Comparison of ENCODE assay signal across 8 cellular contexts in genomic region chr2:46010925-46011490, GRCh38.
DNase-seq lines count a peak whose midpoint lies in the region; ATAC-seq, FAIRE-seq and TF ChIP-seq lines count a peak whose summit lies in the region.

No MANE protein-coding gene starts in this region.

- no peak overlapping the region for H3K27ac ChIP-seq in K562 (ENCODE audit: extremely low read depth, low read depth, low read length)
- peak overlapping the region in 3 of 4 donors; percentile 2 to 67 (median 62) for H3K27ac ChIP-seq in upper lobe of left lung

- no peak for TF ChIP-seq POLR2A in K562 (conservative IDR thresholded peaks at IDR 0.05)
- no peak for TF ChIP-seq POLR2A in upper lobe of left lung (IDR thresholded peaks at IDR 0.05)

- TF ChIP-seq CTCF in GM10266 (IDR thresholded peaks at IDR 0.05; ENCODE audit: control insufficient read depth, insufficient read depth, low read depth, missing control alignments) (peak; percentile 61), K562 (IDR thresholded peaks at IDR 0.05 in 2 of 3, conservative IDR thresholded peaks at IDR 0.05 in 1 of 3; ENCODE audit: insufficient read depth in 2 of 3, low read depth in 1 of 3, low read length in 3 of 3) (peak in 2 of 3 experiments; percentile 23 to 81; a peak in 4 of 6 replicates), upper lobe of left lung (IDR thresholded peaks at IDR 0.05) (peak; percentile 44 to 66 (median 52))

- H3K9me3 ChIP-seq in K562 (replicated peaks; ENCODE audit: control insufficient read depth, insufficient read depth, low read depth, low read length) (no peaks in the 10 kb centered on the region), upper lobe of left lung (no peaks in the 10 kb centered on the region)

- H3K79me2 ChIP-seq in K562 (ENCODE audit: control insufficient read depth, insufficient read depth, low read length): no peaks in the 10 kb centered on the region

- TF ChIP-seq RAD21 in K562 (CRISPR knock-in tag; conservative IDR thresholded peaks at IDR 0.05 in 1 of 2, IDR thresholded peaks at IDR 0.05 in 1 of 2): peak; percentile 81 to 88

- no peaks in the 10 kb centered on the region for H3K4me1 ChIP-seq in K562 (replicated peaks in 1 of 2; ENCODE audit: control insufficient read depth in 2 of 2, insufficient read depth in 2 of 2, low read length in 2 of 2)
- peaks cover 0 to 22% (median 15%) of the 10 kb centered on the region in 4 donors for H3K4me1 ChIP-seq in upper lobe of left lung

- H3K27me3 ChIP-seq in K562 (ENCODE audit: control insufficient read depth in 2 of 2, insufficient read depth in 2 of 2, low read length in 2 of 2) (peaks cover 14 to 18% of the 10 kb centered on the region in 2 experiments), upper lobe of left lung (no peaks in the 10 kb centered on the region)

- no peaks in the 10 kb centered on the region for H3K9me1 ChIP-seq in K562 (ENCODE audit: control insufficient read depth, insufficient read depth, low read length)

- peak; percentile 95 for FAIRE-seq in A204.1 (lab: Jason Lieb, UNC)
- peak; percentile 79 for FAIRE-seq in K562 (lab: Jason Lieb, UNC)

- no peaks in the 10 kb centered on the region for H3K36me3 ChIP-seq in K562 (ENCODE audit: control insufficient read depth, insufficient read depth, low read length)
- H3K36me3 ChIP-seq in upper lobe of left lung: peaks cover 0 to 18% (median 1%) of the 10 kb centered on the region in 4 donors

- POLR2A ChIA-PET in K562 (lab: Yijun Ruan, JAX): no interaction called here

- BruUV-seq in K562 (replicated peaks; lab: Mats Ljungman, UMichigan): no TSS peak

- intact Hi-C loops in K562 (cut with micrococcal nuclease): loop anchor here (1.0 to 10.0 kb wide), 3 partner anchors 284 to 450 kb away; partner anchors contain the start of gene EPAS1

- DNase-seq in GM10266 (ENCODE audit: extremely low spot score) (peak; percentile 40), NCI-H2171 treated with DMSO at 0.1 percent for 48 hours (lab: John Stamatoyannopoulos, UW) (peak; percentile 45), K562 (ENCODE audit: extremely low read depth in 1 of 4, low spot score in 3 of 4) (peak in 2 of 4 experiments; percentile 34 to 49), inferior parietal cortex (ENCODE audit: extremely low spot score) (peak; percentile 68), upper lobe of left lung (no peak), T-helper 9 cell (no peak)

- no peak overlapping the region for H3K9ac ChIP-seq in K562 (ENCODE audit: insufficient read depth in 1 of 2, low read depth in 2 of 2, low read length in 2 of 2)

- H4K20me1 ChIP-seq in K562 (replicated peaks; ENCODE audit: control insufficient read depth, insufficient read depth, low read length): peaks cover 2% of the 10 kb centered on the region; the same call in 1 of the 2 replicates

- in situ Hi-C loops in K562 (cut with MboI): loop anchor here (10.0 kb wide), 1 partner anchor 364 kb away; no protein-coding TSS in a partner anchor

- CTCF ChIA-PET in K562 (lab: Yijun Ruan, JAX; ENCODE audit: low intra/inter-chr PET ratio): interaction anchor here (1.3 to 3.6 kb wide), 3 partner anchors 355 to 640 kb away, joined by 3 to 48 read pairs (median 17); no protein-coding TSS in a partner anchor

- ATAC-seq in K562: peak; percentile 77
- peak in 1 of 2 donors; percentile 55 for ATAC-seq in upper lobe of left lung (ENCODE audit: low FRiP score in 2 of 2)
- ATAC-seq in GM19035 (IDR thresholded peaks at IDR 0.05; ENCODE audit: unreplicated experiment): no peak

- WGBS in K562 (ENCODE audit: insufficient coverage, low coverage, missing lambda C conversion rate): 0% methylated on average over 3 of the region's 3 CpGs
- WGBS in upper lobe of left lung, 2 donors: 32 to 36% methylated on average over 3 of the region's 3 CpGs

- H2AFZ ChIP-seq in K562 (ENCODE audit: low read depth, low read length): no peak overlapping the region

- H3K4me3 ChIP-seq in K562 (no peak overlapping the region), upper lobe of left lung (no peak overlapping the region)

- H3K4me2 ChIP-seq in K562 (ENCODE audit: insufficient read depth, low read length): no peak overlapping the region

- TF ChIP-seq EP300 in K562 (IDR thresholded peaks at IDR 0.05; ENCODE audit: low read length) (no peak), upper lobe of left lung (IDR thresholded peaks at IDR 0.05) (no peak)

TF ChIP-seq in K562, 482 proteins besides CTCF, POLR2A, EP300 and RAD21 (continues in another document):
- TF ChIP-seq ZNF695 (CRISPR knock-in tag; IDR thresholded peaks at IDR 0.05) (no peak), ZNF395 (CRISPR knock-in tag; IDR thresholded peaks at IDR 0.05) (no peak), NR2C2 (CRISPR knock-in tag; IDR thresholded peaks at IDR 0.05) (no peak), NR2C2 (tag; IDR thresholded peaks at IDR 0.05) (no peak), ZMIZ1 (IDR thresholded peaks at IDR 0.05; ENCODE audit: low read depth in 2 of 2, low read length in 2 of 2) (no peak), JUND (IDR thresholded peaks at IDR 0.05; ENCODE audit: borderline replicate concordance, low read depth, low read length) (no peak), JUND (tag; IDR thresholded peaks at IDR 0.05; ENCODE audit: borderline replicate concordance, low read depth, low read length) (no peak), SMC3 (conservative IDR thresholded peaks at IDR 0.05; ENCODE audit: insufficient read depth, low read depth, low read length) (peak; percentile 61; the same call in 1 of the 2 replicates), ZNF511 (CRISPR knock-in tag; IDR thresholded peaks at IDR 0.05) (no peak), ZNF121 (CRISPR knock-in tag; conservative IDR thresholded peaks at IDR 0.05) (no peak), ZBTB1 (CRISPR knock-in tag; IDR thresholded peaks at IDR 0.05; ENCODE audit: borderline replicate concordance, low read depth) (no peak), ZEB2 (IDR thresholded peaks at IDR 0.05) (no peak), DEAF1 (CRISPR knock-in tag; IDR thresholded peaks at IDR 0.05) (peak; percentile 65), ARID1B (IDR thresholded peaks at IDR 0.05) (no peak), ID3 (CRISPR knock-in tag; IDR thresholded peaks at IDR 0.05) (no peak), ID3 (tag; IDR thresholded peaks at IDR 0.05) (no peak), ELF4 (CRISPR knock-in tag; IDR thresholded peaks at IDR 0.05) (no peak)

Comparison
In these comparisons a context has a peak if more than half of its experiments do, and no peak if none do; other contexts are left out.
1. DNase-seq: peak in GM10266 (single experiment), NCI-H2171 treated with DMSO at 0.1 percent for 48 hours (single experiment) and inferior parietal cortex (single experiment); none in upper lobe of left lung (0 of 2) and T-helper 9 cell (single experiment).
2. Peak in every context shown above with its lines, with median percentiles within 50 percentile points of each other: CTCF ChIP-seq.